8 cellular contexts compared by ENCODE assay signal in the genomic region with DNA sequence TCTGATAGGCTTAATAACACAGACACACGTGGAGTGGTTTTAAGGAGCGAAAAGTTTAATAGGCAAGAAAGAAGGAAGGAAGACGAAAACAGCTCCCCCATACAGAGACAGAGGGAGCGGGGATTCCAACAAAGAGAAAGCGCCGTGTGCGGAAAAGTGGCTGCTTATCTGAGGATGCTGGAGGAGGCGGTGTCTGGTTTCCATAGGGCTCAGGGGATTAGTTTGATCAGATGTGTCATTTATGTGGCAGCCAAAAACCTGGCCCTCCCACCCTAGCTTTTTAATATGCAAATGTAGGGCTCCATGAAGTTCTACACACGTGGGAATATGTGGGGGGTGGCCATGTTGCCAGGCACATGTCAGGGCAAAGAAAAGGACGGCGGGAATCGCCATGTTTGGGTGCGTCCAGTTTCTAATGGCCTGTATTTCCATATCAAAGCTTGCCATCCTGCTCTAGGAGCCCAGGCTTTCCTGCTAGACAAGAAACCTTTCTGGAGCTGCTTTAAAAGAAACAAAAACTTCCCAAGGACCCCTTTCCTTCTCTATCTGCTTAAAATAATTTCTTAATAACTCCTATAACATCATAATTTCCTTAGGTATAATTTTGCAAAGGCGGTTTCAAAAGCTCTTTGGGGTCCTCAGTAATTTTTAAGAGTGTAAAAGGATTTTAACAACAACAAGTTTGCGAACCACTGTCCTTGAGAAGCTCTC. TPM values are rescaled to one million over a fixed set of nuclear protein-coding genes. Genes with fewer than 3 reads are reported as not detected.
A peak's percentile ranks its signal among the peaks of the same experiment; 100 is the strongest.
DNase-seq lines count a peak whose midpoint lies in the region; ATAC-seq, FAIRE-seq and TF ChIP-seq lines count a peak whose summit lies in the region.

No MANE protein-coding gene starts in this region.

- H3K4me3 ChIP-seq in BE2C (ENCODE audit: low read depth, low read length): peak overlapping the region; percentile 82
- H3K4me3 ChIP-seq in K562: peak overlapping the region; percentile 79; the same call in 1 of the 2 replicates

- TF ChIP-seq EP300 in K562 (IDR thresholded peaks at IDR 0.05; ENCODE audit: low read length): no peak

- no peaks in the 10 kb centered on the region for H3K27me3 Mint-ChIP-seq in nephron (ENCODE audit: low read depth)

- intact Hi-C loops in K562 (cut with micrococcal nuclease): loop anchor here (2.0 kb wide), 1 partner anchor 51 kb away; the partner anchor contains the start of gene CDC25A

- DNase-seq in BE2C (peak; percentile 13), KBM-7 (peak; percentile 68), K562 (ENCODE audit: extremely low read depth in 1 of 4, low spot score in 3 of 4) (peak in 2 of 4 experiments; percentile 58 to 85), SW 1271 (lab: John Stamatoyannopoulos, UW) (no peak)

- WGBS in K562 (ENCODE audit: insufficient coverage, low coverage, missing lambda C conversion rate): 6% methylated on average over 14 of the region's 15 CpGs

- H3K4me3 Mint-ChIP-seq in nephron: peak overlapping the region; percentile 95 to 98 (median 97)

- H3K4me1 ChIP-seq in BE2C (peaks cover 6% of the 10 kb centered on the region), K562 (replicated peaks in 1 of 2; ENCODE audit: control insufficient read depth in 2 of 2, insufficient read depth in 2 of 2, low read length in 2 of 2) (peaks cover 25 to 28% of the 10 kb centered on the region in 2 experiments; a peak in 4 of 5 replicates)

- no peaks in the 10 kb centered on the region for H3K9me3 ChIP-seq in BE2C
- H3K9me3 ChIP-seq in K562 (replicated peaks; ENCODE audit: control insufficient read depth, insufficient read depth, low read depth, low read length): no peaks in the 10 kb centered on the region

- TF ChIP-seq CTCF in BE2C (IDR thresholded peaks at IDR 0.05; ENCODE audit: low read depth, low read length): no peak
- no peak for TF ChIP-seq CTCF in K562 (IDR thresholded peaks at IDR 0.05 in 2 of 3, conservative IDR thresholded peaks at IDR 0.05 in 1 of 3; ENCODE audit: insufficient read depth in 2 of 3, low read depth in 1 of 3, low read length in 3 of 3)
- TF ChIP-seq CTCF in nephron (IDR thresholded peaks at IDR 0.05; ENCODE audit: unreplicated experiment in 3 of 3): no peak

- CTCF ChIA-PET in K562 (lab: Yijun Ruan, JAX; ENCODE audit: low intra/inter-chr PET ratio): no interaction called here

- peak overlapping the region; percentile 98 for H3K27ac ChIP-seq in K562 (ENCODE audit: extremely low read depth, low read depth, low read length)

- TF ChIP-seq RAD21 in K562 (CRISPR knock-in tag; conservative IDR thresholded peaks at IDR 0.05 in 1 of 2, IDR thresholded peaks at IDR 0.05 in 1 of 2): no peak

- H2AFZ ChIP-seq in K562 (ENCODE audit: low read depth, low read length): peak overlapping the region; percentile 98

- ATAC-seq in K562: peak; percentile 38
- no peak for ATAC-seq in GM19328 (IDR thresholded peaks at IDR 0.05; ENCODE audit: unreplicated experiment)
- ATAC-seq in HG03342 (IDR thresholded peaks at IDR 0.05; ENCODE audit: unreplicated experiment): no peak
- no peak for ATAC-seq in HG02870 (IDR thresholded peaks at IDR 0.05; ENCODE audit: unreplicated experiment)

- H3K4me2 ChIP-seq in K562 (ENCODE audit: insufficient read depth, low read length): peak overlapping the region; percentile 86

- TF ChIP-seq POLR2A in K562 (conservative IDR thresholded peaks at IDR 0.05): no peak

- POLR2A ChIA-PET in K562 (lab: Yijun Ruan, JAX): interaction anchor here (0.5 to 1.8 kb wide), 12 partner anchors 10 to 338 kb away, joined by 3 to 8 read pairs (median 4); partner anchors contain the start of genes CAMP and CDC25A

- H3K27me3 ChIP-seq in BE2C (no peaks in the 10 kb centered on the region), K562 (ENCODE audit: control insufficient read depth in 2 of 2, insufficient read depth in 2 of 2, low read length in 2 of 2) (no peaks in the 10 kb centered on the region)

- H3K36me3 ChIP-seq in BE2C (no peaks in the 10 kb centered on the region), K562 (ENCODE audit: control insufficient read depth, insufficient read depth, low read length) (peaks cover 5% of the 10 kb centered on the region; the same call in 1 of the 3 replicates)

- H3K9me1 ChIP-seq in K562 (ENCODE audit: control insufficient read depth, insufficient read depth, low read length): no peaks in the 10 kb centered on the region

- peaks cover 41% of the 10 kb centered on the region for H3K79me2 ChIP-seq in K562 (ENCODE audit: control insufficient read depth, insufficient read depth, low read length)

- in situ Hi-C loops in KBM-7 (cut with MboI; ENCODE audit: low pct_unique_long_range_greater_than_20kb, low sequenced_read_pairs): no loop called here
- in situ Hi-C loops in K562 (cut with MboI): loop anchor here (10.0 kb wide), 1 partner anchor 195 kb away; the partner anchor contains the start of gene PLXNB1

- H3K9ac ChIP-seq in K562 (ENCODE audit: insufficient read depth in 1 of 2, low read depth in 2 of 2, low read length in 2 of 2): peak overlapping the region; percentile 53 to 85; a peak in 3 of 4 replicates

- no peaks in the 10 kb centered on the region for H3K36me3 Mint-ChIP-seq in nephron (ENCODE audit: low read depth)

- peak; percentile 86 for FAIRE-seq in K562 (lab: Jason Lieb, UNC)

- no TSS peak for BruUV-seq in K562 (replicated peaks; lab: Mats Ljungman, UMichigan)

- no peaks in the 10 kb centered on the region for H3K9me3 Mint-ChIP-seq in nephron

- peaks cover 21% of the 10 kb centered on the region for H3K4me1 Mint-ChIP-seq in nephron

- no peaks in the 10 kb centered on the region for H4K20me1 ChIP-seq in K562 (replicated peaks; ENCODE audit: control insufficient read depth, insufficient read depth, low read length)

- peak overlapping the region; percentile 58 to 74 (median 72) for H3K27ac Mint-ChIP-seq in nephron

RNA-seq across cellular contexts. Expression of gene ZNF589, which starts 0.7 kb away (rescaled TPM):
- polyA plus RNA-seq in BE2C (2012; ENCODE audit: insufficient read depth, insufficient read length, low read depth): 7.4 TPM
- total RNA-seq in K562 (2011; cell fraction: chromatin; rRNA removed; ENCODE audit: low replicate concordance): 68.3 and 75.9 TPM in 2 replicates
- total RNA-seq in K562 (2011; cell fraction: nucleolus; rRNA removed): 29.9 and 35.9 TPM in 2 replicates
- total RNA-seq in K562 (2011; cell fraction: nucleoplasm; rRNA removed): 57.4 and 74.4 TPM in 2 replicates
- total RNA-seq in K562 (2014; rRNA removed): 13.9 and 17.6 TPM in 2 replicates
- 21.5 and 24.9 TPM in 2 replicates for total RNA-seq in K562 (2014; rRNA removed; fragmentation: Illumina TruSeq; extraction: Trizol)
- 20.1 and 20.8 TPM in 2 replicates for total RNA-seq in K562 (2015; rRNA removed; fragmentation: Illumina TruSeq; extraction: Trizol)
- total RNA-seq in K562 (2021): 19.6 and 20.8 TPM in 2 replicates
- 26.7 and 28.8 TPM in 2 replicates for polyA plus RNA-seq in K562 (2011; rRNA removed)
- polyA plus RNA-seq in K562 (2011; cell fraction: cytosol; rRNA removed): 11.3 and 20.8 TPM in 2 replicates
- polyA plus RNA-seq in K562 (2011; cell fraction: nucleus; rRNA removed): 78.0 and 81.2 TPM in 2 replicates
- 14.2 and 16.5 TPM in 2 replicates for polyA plus RNA-seq in K562 (2012)
- 24.1 and 25.1 TPM in 2 replicates for polyA plus RNA-seq in K562 (2014; fragmentation: Illumina TruSeq; extraction: Trizol)
- 10 to 100 TPM in 1 of 2 experiments, 1 to 10 TPM in 1; 4.2 to 17.6 TPM for polyA plus RNA-seq in K562 (2014; fragmentation: Nextera tagmentation; extraction: Ambion mirVana)
- 23.2 and 23.9 TPM in 2 replicates for polyA plus RNA-seq in K562 (2014; rRNA removed)
- polyA minus RNA-seq in K562 (2011; rRNA and poly(A)+ RNA removed): 24.3 and 27.1 TPM in 2 replicates
- polyA minus RNA-seq in K562 (2011; cell fraction: cytosol; rRNA and poly(A)+ RNA removed): 6.6 and 7.7 TPM in 2 replicates
- polyA minus RNA-seq in K562 (2011; cell fraction: nucleus; rRNA and poly(A)+ RNA removed): 12.9 and 19.1 TPM in 2 replicates

RNA-seq across cellular contexts. Expression of gene CAMP, which starts 16.9 kb away (rescaled TPM):
- polyA plus RNA-seq in BE2C (2012; ENCODE audit: insufficient read depth, insufficient read length, low read depth): not detected
- total RNA-seq in K562 (2011; cell fraction: chromatin; rRNA removed; ENCODE audit: low replicate concordance): not detected in 2 replicates
- not detected in 2 replicates for total RNA-seq in K562 (2011; cell fraction: nucleolus; rRNA removed)
- total RNA-seq in K562 (2011; cell fraction: nucleoplasm; rRNA removed): not detected in 2 replicates
- 0.29 TPM in 1 of 2 replicates, not detected in the other for total RNA-seq in K562 (2014; rRNA removed)
- not detected in 2 replicates for total RNA-seq in K562 (2014; rRNA removed; fragmentation: Illumina TruSeq; extraction: Trizol)
- total RNA-seq in K562 (2015; rRNA removed; fragmentation: Illumina TruSeq; extraction: Trizol): not detected in 2 replicates
- 0.22 TPM in 1 of 2 replicates, not detected in the other for total RNA-seq in K562 (2021)
- polyA plus RNA-seq in K562 (2011; rRNA removed): not detected in 2 replicates
- not detected in 2 replicates for polyA plus RNA-seq in K562 (2011; cell fraction: cytosol; rRNA removed)
- polyA plus RNA-seq in K562 (2011; cell fraction: nucleus; rRNA removed): not detected in 2 replicates
- not detected in 2 replicates for polyA plus RNA-seq in K562 (2012)
- not detected in 2 replicates for polyA plus RNA-seq in K562 (2014; fragmentation: Illumina TruSeq; extraction: Trizol)
- not detected for polyA plus RNA-seq in K562 (2014; fragmentation: Nextera tagmentation; extraction: Ambion mirVana)
- not detected in 2 replicates for polyA plus RNA-seq in K562 (2014; rRNA removed)
- polyA minus RNA-seq in K562 (2011; rRNA and poly(A)+ RNA removed): not detected in 2 replicates
- not detected in 2 replicates for polyA minus RNA-seq in K562 (2011; cell fraction: cytosol; rRNA and poly(A)+ RNA removed)
- polyA minus RNA-seq in K562 (2011; cell fraction: nucleus; rRNA and poly(A)+ RNA removed): not detected in 2 replicates

RNA-seq across cellular contexts. Expression of gene CDC25A, which starts 51.9 kb away (rescaled TPM):
- polyA plus RNA-seq in BE2C (2012; ENCODE audit: insufficient read depth, insufficient read length, low read depth): 1.9 TPM
- total RNA-seq in K562 (2011; cell fraction: chromatin; rRNA removed; ENCODE audit: low replicate concordance): 39.9 and 44.1 TPM in 2 replicates
- total RNA-seq in K562 (2011; cell fraction: nucleolus; rRNA removed): 24.7 and 27.9 TPM in 2 replicates
- total RNA-seq in K562 (2011; cell fraction: nucleoplasm; rRNA removed): 21.5 and 23.1 TPM in 2 replicates
- total RNA-seq in K562 (2014; rRNA removed) (53.9 and 61.3 TPM in 2 replicates), K562 (2014; rRNA removed; fragmentation: Illumina TruSeq; extraction: Trizol) (52.2 and 53.9 TPM in 2 replicates), K562 (2015; rRNA removed; fragmentation: Illumina TruSeq; extraction: Trizol) (45.6 and 51.8 TPM in 2 replicates), K562 (2021) (52.0 and 59.2 TPM in 2 replicates)
- polyA plus RNA-seq in K562 (2011; rRNA removed) (27.0 and 35.8 TPM in 2 replicates), K562 (2014; fragmentation: Illumina TruSeq; extraction: Trizol) (46.5 and 56.2 TPM in 2 replicates), K562 (2014; fragmentation: Nextera tagmentation; extraction: Ambion mirVana) (1 to 10 TPM; 3.4 to 5.0 TPM), K562 (2014; rRNA removed) (30.3 and 34.7 TPM in 2 replicates)
- 19.2 and 35.0 TPM in 2 replicates for polyA plus RNA-seq in K562 (2011; cell fraction: cytosol; rRNA removed)
- 14.7 and 15.2 TPM in 2 replicates for polyA plus RNA-seq in K562 (2011; cell fraction: nucleus; rRNA removed)
- polyA plus RNA-seq in K562 (2012): 19.6 and 29.2 TPM in 2 replicates
- 42.7 and 45.9 TPM in 2 replicates for polyA minus RNA-seq in K562 (2011; rRNA and poly(A)+ RNA removed)
- polyA minus RNA-seq in K562 (2011; cell fraction: cytosol; rRNA and poly(A)+ RNA removed): 30.5 and 32.1 TPM in 2 replicates
- 15.9 and 16.6 TPM in 2 replicates for polyA minus RNA-seq in K562 (2011; cell fraction: nucleus; rRNA and poly(A)+ RNA removed)

Comparison
In these comparisons a context has a peak if more than half of its experiments do, and no peak if none do; other contexts are left out.
1. DNase-seq: peak in BE2C (single experiment) and KBM-7 (single experiment); none in SW 1271 (0 of 2).